Comparison of ENCODE assay signal across 1 cellular context in genomic region chr2:85784474-85784986, GRCh38.
TF ChIP-seq lines count a peak whose summit lies in the region.

No MANE protein-coding gene starts in this region.

TF ChIP-seq in GM23338, 12 proteins besides CTCF, POLR2A, EP300 and RAD21 (continued from another document):
- TF ChIP-seq, protein P1, sequence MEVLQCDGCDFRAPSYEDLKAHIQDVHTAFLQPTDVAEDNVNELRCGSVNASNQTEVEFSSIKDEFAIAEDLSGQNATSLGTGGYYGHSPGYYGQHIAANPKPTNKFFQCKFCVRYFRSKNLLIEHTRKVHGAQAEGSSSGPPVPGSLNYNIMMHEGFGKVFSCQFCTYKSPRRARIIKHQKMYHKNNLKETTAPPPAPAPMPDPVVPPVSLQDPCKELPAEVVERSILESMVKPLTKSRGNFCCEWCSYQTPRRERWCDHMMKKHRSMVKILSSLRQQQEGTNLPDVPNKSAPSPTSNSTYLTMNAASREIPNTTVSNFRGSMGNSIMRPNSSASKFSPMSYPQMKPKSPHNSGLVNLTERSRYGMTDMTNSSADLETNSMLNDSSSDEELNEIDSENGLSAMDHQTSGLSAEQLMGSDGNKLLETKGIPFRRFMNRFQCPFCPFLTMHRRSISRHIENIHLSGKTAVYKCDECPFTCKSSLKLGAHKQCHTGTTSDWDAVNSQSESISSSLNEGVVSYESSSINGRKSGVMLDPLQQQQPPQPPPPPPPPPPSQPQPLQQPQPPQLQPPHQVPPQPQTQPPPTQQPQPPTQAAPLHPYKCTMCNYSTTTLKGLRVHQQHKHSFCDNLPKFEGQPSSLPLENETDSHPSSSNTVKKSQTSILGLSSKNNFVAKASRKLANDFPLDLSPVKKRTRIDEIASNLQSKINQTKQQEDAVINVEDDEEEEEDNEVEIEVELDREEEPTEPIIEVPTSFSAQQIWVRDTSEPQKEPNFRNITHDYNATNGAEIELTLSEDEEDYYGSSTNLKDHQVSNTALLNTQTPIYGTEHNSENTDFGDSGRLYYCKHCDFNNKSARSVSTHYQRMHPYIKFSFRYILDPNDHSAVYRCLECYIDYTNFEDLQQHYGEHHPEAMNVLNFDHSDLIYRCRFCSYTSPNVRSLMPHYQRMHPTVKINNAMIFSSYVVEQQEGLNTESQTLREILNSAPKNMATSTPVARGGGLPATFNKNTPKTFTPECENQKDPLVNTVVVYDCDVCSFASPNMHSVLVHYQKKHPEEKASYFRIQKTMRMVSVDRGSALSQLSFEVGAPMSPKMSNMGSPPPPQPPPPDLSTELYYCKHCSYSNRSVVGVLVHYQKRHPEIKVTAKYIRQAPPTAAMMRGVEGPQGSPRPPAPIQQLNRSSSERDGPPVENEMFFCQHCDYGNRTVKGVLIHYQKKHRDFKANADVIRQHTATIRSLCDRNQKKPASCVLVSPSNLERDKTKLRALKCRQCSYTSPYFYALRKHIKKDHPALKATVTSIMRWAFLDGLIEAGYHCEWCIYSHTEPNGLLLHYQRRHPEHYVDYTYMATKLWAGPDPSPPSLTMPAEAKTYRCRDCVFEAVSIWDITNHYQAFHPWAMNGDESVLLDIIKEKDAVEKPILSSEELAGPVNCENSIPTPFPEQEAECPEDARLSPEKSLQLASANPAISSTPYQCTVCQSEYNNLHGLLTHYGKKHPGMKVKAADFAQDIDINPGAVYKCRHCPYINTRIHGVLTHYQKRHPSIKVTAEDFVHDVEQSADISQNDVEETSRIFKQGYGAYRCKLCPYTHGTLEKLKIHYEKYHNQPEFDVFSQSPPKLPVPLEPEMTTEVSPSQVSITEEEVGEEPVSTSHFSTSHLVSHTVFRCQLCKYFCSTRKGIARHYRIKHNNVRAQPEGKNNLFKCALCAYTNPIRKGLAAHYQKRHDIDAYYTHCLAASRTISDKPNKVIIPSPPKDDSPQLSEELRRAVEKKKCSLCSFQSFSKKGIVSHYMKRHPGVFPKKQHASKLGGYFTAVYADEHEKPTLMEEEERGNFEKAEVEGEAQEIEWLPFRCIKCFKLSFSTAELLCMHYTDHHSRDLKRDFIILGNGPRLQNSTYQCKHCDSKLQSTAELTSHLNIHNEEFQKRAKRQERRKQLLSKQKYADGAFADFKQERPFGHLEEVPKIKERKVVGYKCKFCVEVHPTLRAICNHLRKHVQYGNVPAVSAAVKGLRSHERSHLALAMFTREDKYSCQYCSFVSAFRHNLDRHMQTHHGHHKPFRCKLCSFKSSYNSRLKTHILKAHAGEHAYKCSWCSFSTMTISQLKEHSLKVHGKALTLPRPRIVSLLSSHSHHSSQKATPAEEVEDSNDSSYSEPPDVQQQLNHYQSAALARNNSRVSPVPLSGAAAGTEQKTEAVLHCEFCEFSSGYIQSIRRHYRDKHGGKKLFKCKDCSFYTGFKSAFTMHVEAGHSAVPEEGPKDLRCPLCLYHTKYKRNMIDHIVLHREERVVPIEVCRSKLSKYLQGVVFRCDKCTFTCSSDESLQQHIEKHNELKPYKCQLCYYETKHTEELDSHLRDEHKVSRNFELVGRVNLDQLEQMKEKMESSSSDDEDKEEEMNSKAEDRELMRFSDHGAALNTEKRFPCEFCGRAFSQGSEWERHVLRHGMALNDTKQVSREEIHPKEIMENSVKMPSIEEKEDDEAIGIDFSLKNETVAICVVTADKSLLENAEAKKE (CRISPR knock-in tag; IDR thresholded peaks at IDR 0.05) = no peak
- TF ChIP-seq JUNB (IDR thresholded peaks at IDR 0.05; ENCODE audit: unreplicated experiment) (no peak), ZNF114 (CRISPR knock-in tag; IDR thresholded peaks at IDR 0.05) (no peak)
- TF ChIP-seq, protein P2, sequence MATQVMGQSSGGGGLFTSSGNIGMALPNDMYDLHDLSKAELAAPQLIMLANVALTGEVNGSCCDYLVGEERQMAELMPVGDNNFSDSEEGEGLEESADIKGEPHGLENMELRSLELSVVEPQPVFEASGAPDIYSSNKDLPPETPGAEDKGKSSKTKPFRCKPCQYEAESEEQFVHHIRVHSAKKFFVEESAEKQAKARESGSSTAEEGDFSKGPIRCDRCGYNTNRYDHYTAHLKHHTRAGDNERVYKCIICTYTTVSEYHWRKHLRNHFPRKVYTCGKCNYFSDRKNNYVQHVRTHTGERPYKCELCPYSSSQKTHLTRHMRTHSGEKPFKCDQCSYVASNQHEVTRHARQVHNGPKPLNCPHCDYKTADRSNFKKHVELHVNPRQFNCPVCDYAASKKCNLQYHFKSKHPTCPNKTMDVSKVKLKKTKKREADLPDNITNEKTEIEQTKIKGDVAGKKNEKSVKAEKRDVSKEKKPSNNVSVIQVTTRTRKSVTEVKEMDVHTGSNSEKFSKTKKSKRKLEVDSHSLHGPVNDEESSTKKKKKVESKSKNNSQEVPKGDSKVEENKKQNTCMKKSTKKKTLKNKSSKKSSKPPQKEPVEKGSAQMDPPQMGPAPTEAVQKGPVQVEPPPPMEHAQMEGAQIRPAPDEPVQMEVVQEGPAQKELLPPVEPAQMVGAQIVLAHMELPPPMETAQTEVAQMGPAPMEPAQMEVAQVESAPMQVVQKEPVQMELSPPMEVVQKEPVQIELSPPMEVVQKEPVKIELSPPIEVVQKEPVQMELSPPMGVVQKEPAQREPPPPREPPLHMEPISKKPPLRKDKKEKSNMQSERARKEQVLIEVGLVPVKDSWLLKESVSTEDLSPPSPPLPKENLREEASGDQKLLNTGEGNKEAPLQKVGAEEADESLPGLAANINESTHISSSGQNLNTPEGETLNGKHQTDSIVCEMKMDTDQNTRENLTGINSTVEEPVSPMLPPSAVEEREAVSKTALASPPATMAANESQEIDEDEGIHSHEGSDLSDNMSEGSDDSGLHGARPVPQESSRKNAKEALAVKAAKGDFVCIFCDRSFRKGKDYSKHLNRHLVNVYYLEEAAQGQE (IDR thresholded peaks at IDR 0.05; ENCODE audit: unreplicated experiment) = no peak
